Comparison of ENCODE assay signal across 30 cellular contexts in genomic region chr6:108321253-108321740, GRCh38.
"Had no signal": no experiment of that assay in that cellular context is flagged by ENCODE, and none has a peak within 500 bp of the region (broad histone marks: within the 10 kb centered on the region; RNA-seq: fewer than 3 reads in every experiment).

No MANE protein-coding gene starts in this region.

- H3K36me3 ChIP-seq: colonic mucosa, suprapubic skin had no signal

- H3K4me3 ChIP-seq: colonic mucosa, gastrocnemius medialis, pancreas, psoas muscle, right atrium auricular region, suprapubic skin, tibial artery had no signal

- H3K9me3 ChIP-seq: colonic mucosa, gastrocnemius medialis, pancreas, psoas muscle, right atrium auricular region, suprapubic skin, tibial artery had no signal

- ATAC-seq: gastrocnemius medialis; left cardiac atrium; naive thymus-derived CD8-positive, alpha-beta T cell; pancreas; psoas muscle; T-helper 17 cell had no signal

- H3K27me3 ChIP-seq: colonic mucosa, gastrocnemius medialis, pancreas, right atrium auricular region, suprapubic skin, tibial artery had no signal

- H3K4me1 ChIP-seq: colonic mucosa, pancreas, suprapubic skin had no signal

- FAIRE-seq: astrocyte, endometrium, keratinocyte, pancreas had no signal

- DNase-seq: activated CD4-positive, alpha-beta memory T cell treated with anti-CD3 and anti-CD28 coated beads for 36 hours; activated CD4-positive, alpha-beta T cell treated with anti-CD3 and anti-CD28 coated beads, Interleukin-2, amount 10 ng/mL, durations not matched to agents 24 days and 14 days; activated CD4-positive, CD25-positive, alpha-beta regulatory T cell treated with anti-CD3 and anti-CD28 coated beads, Interleukin-2, amount 50 U/mL, for 72 hours; activated CD8-positive, alpha-beta memory T cell treated with anti-CD3 and anti-CD28 coated beads, Interleukin-2, amount 50 U/mL, for 4 hours; activated effector memory CD4-positive, alpha-beta T cell treated with anti-CD3 and anti-CD28 coated beads, Interleukin-2, amount 50 U/mL, for 16 hours; activated naive CD4-positive, alpha-beta T cell treated with anti-CD3 and anti-CD28 coated beads for 36 hours; activated naive CD8-positive, alpha-beta T cell treated with anti-CD3 and anti-CD28 coated beads for 36 hours; activated T-cell treated with anti-CD3 and anti-CD28 coated beads, Interleukin-2, amount 50 U/mL, for 1 hour; amniotic stem cell; colonic mucosa; effector CD8-positive, alpha-beta T cell; gastrocnemius medialis; hippocampal formation; left cardiac atrium; mesenchymal stem cell; naive thymus-derived CD8-positive, alpha-beta T cell; nucleus accumbens; pancreas; psoas muscle; stimulated activated CD4-positive, alpha-beta T cell treated with anti-CD3 and anti-CD28 coated beads, Interleukin-15, amount 100 ng/mL, for 24 hours; stimulated activated CD4-positive, alpha-beta T cell treated with anti-CD3 and anti-CD28 coated beads, Interleukin-2, amount 100 ng/mL, for 24 hours; stimulated activated naive CD4-positive, alpha-beta T cell; T-helper 17 cell; T1000; tibial artery had no signal

- H3K27ac ChIP-seq: colonic mucosa, gastrocnemius medialis, pancreas, psoas muscle, right atrium auricular region, suprapubic skin, tibial artery had no signal
